ENCODE assay signal across 7 cellular contexts in the genomic region with DNA sequence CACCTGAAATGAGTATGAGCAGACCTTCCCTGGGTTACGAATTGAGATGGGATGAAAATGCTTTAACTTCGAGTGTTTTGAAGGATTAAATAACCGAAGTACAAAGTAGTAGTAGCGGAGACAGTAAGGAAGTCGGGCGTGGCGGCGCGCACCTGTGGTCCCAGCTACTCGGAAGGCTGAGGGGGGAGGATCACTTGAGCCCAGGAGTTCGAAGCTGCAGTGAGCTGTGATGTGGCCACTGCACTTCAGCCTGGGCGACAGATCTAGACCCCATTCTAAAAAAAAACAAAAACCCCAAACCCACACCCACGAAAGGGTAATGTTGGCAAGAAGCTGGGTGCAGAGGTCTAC. TPM values are rescaled to one million over a fixed set of nuclear protein-coding genes. Genes with fewer than 3 reads are reported as not detected.
A peak's percentile ranks its signal among the peaks of the same experiment; 100 is the strongest.
DNase-seq lines count a peak whose midpoint lies in the region; ATAC-seq and TF ChIP-seq lines count a peak whose summit lies in the region.
"Not testable (repeated sequence)": the region's sequence is repeated elsewhere in the genome, so short reads cannot be mapped to it uniquely, and the experiment has no call there.

No MANE protein-coding gene starts in this region.

- DNase-seq in activated naive CD8-positive, alpha-beta T cell treated with anti-CD3 and anti-CD28 coated beads, Interleukin-2, amount 50 U/mL, for 24 hours; mucosa of descending colon: not testable (repeated sequence)

- not testable (repeated sequence) for H3K4me3 ChIP-seq in mucosa of descending colon

- H3K4me1 Mint-ChIP-seq in activated naive CD8-positive, alpha-beta T cell treated with anti-CD3 and anti-CD28 coated beads, Interleukin-2, amount 50 U/mL, for 24 hours = not testable (repeated sequence)

- H3K9me3 Mint-ChIP-seq in activated naive CD8-positive, alpha-beta T cell treated with anti-CD3 and anti-CD28 coated beads, Interleukin-2, amount 50 U/mL, for 24 hours = not testable (repeated sequence)

- not testable (repeated sequence) for TF ChIP-seq CTCF in mucosa of descending colon (IDR thresholded peaks at IDR 0.05)

- H3K4me3 Mint-ChIP-seq in activated naive CD8-positive, alpha-beta T cell treated with anti-CD3 and anti-CD28 coated beads, Interleukin-2, amount 50 U/mL, for 24 hours = not testable (repeated sequence)

- not testable (repeated sequence) for H3K27ac Mint-ChIP-seq in activated naive CD8-positive, alpha-beta T cell treated with anti-CD3 and anti-CD28 coated beads, Interleukin-2, amount 50 U/mL, for 24 hours

- not testable (repeated sequence) for H3K4me1 ChIP-seq in mucosa of descending colon (ENCODE audit: low read depth)

- ATAC-seq in GM18907 (IDR thresholded peaks at IDR 0.05; ENCODE audit: unreplicated experiment) = peak; percentile 3
- peak; percentile 14 for ATAC-seq in GM19467 (IDR thresholded peaks at IDR 0.05; ENCODE audit: unreplicated experiment)
- ATAC-seq in HG02588 (IDR thresholded peaks at IDR 0.05; ENCODE audit: unreplicated experiment) = peak; percentile 10
- peak; percentile 22 for ATAC-seq in HG03064 (IDR thresholded peaks at IDR 0.05; ENCODE audit: low read depth, unreplicated experiment)
- peak; percentile 6; the same call in 2 of the 3 replicates for ATAC-seq in SK-N-SH treated with all-trans-retinoic acid at 6 μM for 48 hours
- ATAC-seq in activated naive CD8-positive, alpha-beta T cell treated with anti-CD3 and anti-CD28 coated beads, Interleukin-2, amount 50 U/mL, for 24 hours = peak; percentile 0
- peak; percentile 51 for ATAC-seq in mucosa of descending colon

- not testable (repeated sequence) for H3K36me3 ChIP-seq in mucosa of descending colon (ENCODE audit: low read depth)

- H3K27me3 Mint-ChIP-seq in activated naive CD8-positive, alpha-beta T cell treated with anti-CD3 and anti-CD28 coated beads, Interleukin-2, amount 50 U/mL, for 24 hours = not testable (repeated sequence)

- intact Hi-C loops in mucosa of descending colon (cut with DNase I, micrococcal nuclease) = not testable (repeated sequence)

- not testable (repeated sequence) for H3K9me3 ChIP-seq in mucosa of descending colon

- H3K36me3 Mint-ChIP-seq in activated naive CD8-positive, alpha-beta T cell treated with anti-CD3 and anti-CD28 coated beads, Interleukin-2, amount 50 U/mL, for 24 hours (ENCODE audit: low read depth) = not testable (repeated sequence)

RNA-seq across cellular contexts. Expression of a gene that starts 15.4 kb away (rescaled TPM):
- 1 to 10 TPM; 3.2 to 5.7 (median 4.3) TPM for total RNA-seq in mucosa of descending colon

Comparison
In these comparisons a context has a peak if more than half of its experiments do, and no peak if none do; other contexts are left out.
1. ATAC-seq: peak in every context shown above with its lines; median percentile 51 in mucosa of descending colon; 22 in HG03064; 14 in GM19467; 10 in HG02588; 6 in SK-N-SH treated with all-trans-retinoic acid at 6 μM for 48 hours; 3 in GM18907; 0 in activated naive CD8-positive, alpha-beta T cell treated with anti-CD3 and anti-CD28 coated beads, Interleukin-2, amount 50 U/mL, for 24 hours.